17 cellular contexts compared by ENCODE assay signal in genomic region chr22:31103111-31103510, GRCh38. TPM values are rescaled to one million over a fixed set of nuclear protein-coding genes. Genes with fewer than 3 reads are reported as not detected.
A peak's percentile ranks its signal among the peaks of the same experiment; 100 is the strongest.
DNase-seq lines count a peak whose midpoint lies in the region; ATAC-seq and TF ChIP-seq lines count a peak whose summit lies in the region.
"Had no signal": no experiment of that assay in that cellular context is flagged by ENCODE, and none has a peak within 500 bp of the region (broad histone marks: within the 10 kb centered on the region; RNA-seq: fewer than 3 reads in every experiment).

No MANE protein-coding gene starts in this region.

- H3K27ac ChIP-seq in heart right ventricle (peak overlapping the region in 9 of 10 donors; percentile 26 to 73 (median 43)), fibroblast of lung (ENCODE audit: insufficient read depth, low read length) (peak overlapping the region; percentile 83), psoas muscle (peak overlapping the region; percentile 86), urinary bladder (ENCODE audit: low read depth) (peak overlapping the region; percentile 51)
- H3K27ac ChIP-seq: SK-N-MC had no signal

- no peak overlapping the region for H2AFZ ChIP-seq in fibroblast of lung (ENCODE audit: low read length)

- no peaks in the 10 kb centered on the region for H3K27me3 ChIP-seq in heart right ventricle
- H3K27me3 ChIP-seq in fibroblast of lung (ENCODE audit: control insufficient read depth, insufficient read depth, low read length) = no peaks in the 10 kb centered on the region
- no peaks in the 10 kb centered on the region for H3K27me3 ChIP-seq in psoas muscle (ENCODE audit: insufficient read depth in 3 of 3, low read length in 2 of 3)
- H3K27me3 ChIP-seq: testis had no signal

- H3K4me1 ChIP-seq in heart right ventricle = peaks cover 7 to 66% (median 38%) of the 10 kb centered on the region in 9 donors
- peaks cover 30% of the 10 kb centered on the region for H3K4me1 ChIP-seq in fibroblast of lung (ENCODE audit: control insufficient read depth, extremely low read depth, insufficient read depth, low read length)
- peaks cover 43% of the 10 kb centered on the region for H3K4me1 ChIP-seq in psoas muscle
- H3K4me1 ChIP-seq in urinary bladder (ENCODE audit: insufficient read depth) = no peaks in the 10 kb centered on the region
- H3K4me1 ChIP-seq: testis had no signal

- WGBS in heart right ventricle, 2 donors = 79 to 87% methylated on average over 2 of the region's 2 CpGs
- 70 to 93% (median 91%) methylated on average over 2 of the region's 2 CpGs for WGBS in psoas muscle, 3 donors
- WGBS in urinary bladder = 58% methylated on average over 2 of the region's 2 CpGs

- DNase-seq in heart right ventricle (no peak), Right ventricle myocardium inferior (ENCODE audit: missing footprints) (no peak), fibroblast of lung (ENCODE audit: low read depth in 2 of 2) (no peak), psoas muscle (no peak), SHP77 (lab: John Stamatoyannopoulos, UW) (no peak), NCI-H748 treated with DMSO at 0.1 percent for 48 hours (lab: John Stamatoyannopoulos, UW) (no peak), HK-2 (ENCODE audit: unreplicated experiment) (no peak)
- DNase-seq: activated T-cell treated with anti-CD3 and anti-CD28 coated beads, Interleukin-2, amount 50 U/mL, for 4 hours; CD4-positive, alpha-beta memory T cell; glutamatergic neuron; NCI-H187 treated with DMSO at 0.1 percent for 48 hours; NCI-H446 treated with DMSO at 0.1 percent for 48 hours; testis had no signal

- H3K9me3 ChIP-seq in heart right ventricle (no peaks in the 10 kb centered on the region), fibroblast of lung (ENCODE audit: control insufficient read depth, insufficient read depth, low read depth, low read length) (no peaks in the 10 kb centered on the region), psoas muscle (no peaks in the 10 kb centered on the region)
- H3K9me3 ChIP-seq: A549, testis had no signal

- no peaks in the 10 kb centered on the region for H4K20me1 ChIP-seq in fibroblast of lung (ENCODE audit: control insufficient read depth, extremely low read depth, insufficient read depth, low read length)

- H3K79me2 ChIP-seq in fibroblast of lung (ENCODE audit: control insufficient read depth, insufficient read depth, low read length) = peaks cover 22% of the 10 kb centered on the region

- intact Hi-C loops in heart right ventricle (cut with DNase I) = loop anchor here in 2 of 10 donors (10.0 kb wide), 2 partner anchors 112 to 132 kb away; partner anchors contain the start of gene LIMK2 (in 1 of the 2)
- intact Hi-C loops in Right ventricle myocardium inferior (cut with DNase I) = no loop called here
- intact Hi-C loops in psoas muscle (cut with DNase I) = loop anchor here in 1 of 2 donors (10.0 kb wide), 1 partner anchor 172 kb away; no protein-coding TSS in a partner anchor

- H3K9ac ChIP-seq in fibroblast of lung (ENCODE audit: insufficient read depth, low read length) = no peak overlapping the region

- ATAC-seq in heart right ventricle = no peak
- no peak for ATAC-seq in Right ventricle myocardium inferior
- no peak for ATAC-seq in psoas muscle
- ATAC-seq: activated naive CD4-positive, alpha-beta T cell treated with anti-CD3 and anti-CD28 coated beads, Interleukin-2, amount 50 U/mL, for 72 hours; activated T-cell treated with anti-CD3 and anti-CD28 coated beads, Interleukin-2, amount 50 U/mL, for 4 hours had no signal

- no peak overlapping the region for H3K4me2 ChIP-seq in fibroblast of lung (ENCODE audit: extremely low read depth, insufficient read depth, low read length)

- TF ChIP-seq CTCF in heart right ventricle (IDR thresholded peaks at IDR 0.05) = no peak
- TF ChIP-seq CTCF in fibroblast of lung (conservative IDR thresholded peaks at IDR 0.05 in 1 of 2, IDR thresholded peaks at IDR 0.05 in 1 of 2; ENCODE audit: low read depth in 1 of 2, low read length in 2 of 2) = no peak
- no peak for TF ChIP-seq CTCF in psoas muscle (IDR thresholded peaks at IDR 0.05)

- H3K36me3 ChIP-seq in heart right ventricle (peaks cover 0 to 78% (median 63%) of the 10 kb centered on the region in 9 donors), fibroblast of lung (ENCODE audit: control insufficient read depth, insufficient read depth, low read length) (peaks cover 46% of the 10 kb centered on the region), psoas muscle (ENCODE audit: insufficient read depth in 1 of 2, low read depth in 1 of 2) (peaks cover 0 to 57% of the 10 kb centered on the region in 2 donors), urinary bladder (ENCODE audit: insufficient read depth) (no peaks in the 10 kb centered on the region)

- no peak overlapping the region for H3K4me3 ChIP-seq in heart right ventricle
- no peak overlapping the region for H3K4me3 ChIP-seq in fibroblast of lung (replicated peaks in 1 of 4; ENCODE audit: control extremely low read depth in 1 of 4, insufficient read depth in 1 of 4, low read depth in 3 of 4, low read length in 4 of 4)
- H3K4me3 ChIP-seq in psoas muscle = no peak overlapping the region
- no peak overlapping the region for H3K4me3 ChIP-seq in urinary bladder (ENCODE audit: low read depth, low read length)
- H3K4me3 ChIP-seq: A549, SK-N-MC, testis had no signal

RNA-seq across cellular contexts. Expression of gene SELENOM, which starts 4.3 kb away (rescaled TPM):
- total RNA-seq in heart right ventricle (10 to 100 TPM; 21.5 to 73.9 (median 45.3) TPM), Right ventricle myocardium inferior (48.2 TPM), fibroblast of lung (127 and 132 TPM in 2 replicates), psoas muscle (10 to 100 TPM; 45.4 to 68.2 (median 52.3) TPM), urinary bladder (113 TPM)
- polyA plus RNA-seq in heart right ventricle (100 to 1,000 TPM; 122 to 134 TPM), fibroblast of lung (93.5 and 130 TPM in 2 replicates), psoas muscle (10 to 100 TPM; 23.6 to 64.3 (median 44.0) TPM), urinary bladder (1,134 TPM)
- 194 and 266 TPM in 2 replicates for polyA plus RNA-seq in fibroblast of lung (2012)
- polyA minus RNA-seq in fibroblast of lung (ENCODE audit: low replicate concordance) = 41.9 and 111 TPM in 2 replicates

RNA-seq across cellular contexts. Expression of gene INPP5J, which starts 19.7 kb away (rescaled TPM):
- 10 to 100 TPM; 15.2 to 31.7 (median 19.3) TPM for total RNA-seq in heart right ventricle
- 10 to 100 TPM in 1 of 2 donors, 1 to 10 TPM in 1; 7.9 to 14.0 TPM for polyA plus RNA-seq in heart right ventricle
- 16.6 TPM for total RNA-seq in Right ventricle myocardium inferior
- 0.26 and 0.33 TPM in 2 replicates for total RNA-seq in fibroblast of lung
- polyA plus RNA-seq in fibroblast of lung = 0.17 and 0.23 TPM in 2 replicates
- polyA plus RNA-seq in fibroblast of lung (2012) = 0.44 and 0.45 TPM in 2 replicates
- 0.27 TPM in 1 of 2 replicates, not detected in the other for polyA minus RNA-seq in fibroblast of lung (ENCODE audit: low replicate concordance)
- total RNA-seq in psoas muscle = 1 to 10 TPM; 1.3 to 4.4 (median 2.5) TPM
- under 1 TPM; 0.14 to 0.65 (median 0.36) TPM for polyA plus RNA-seq in psoas muscle
- total RNA-seq in urinary bladder = 0.32 TPM
- polyA plus RNA-seq in urinary bladder = 1.5 TPM
- polyA plus RNA-seq: CD4-positive, alpha-beta memory T cell had no signal

RNA-seq across cellular contexts. Expression of gene SMTN, which starts 22.0 kb away (rescaled TPM):
- total RNA-seq in heart right ventricle = 100 to 1,000 TPM; 146 to 290 (median 204) TPM
- polyA plus RNA-seq in heart right ventricle = 100 to 1,000 TPM in 1 of 2 donors, 10 to 100 TPM in 1; 64.2 to 398 TPM
- 250 TPM for total RNA-seq in Right ventricle myocardium inferior
- 79.4 and 95.1 TPM in 2 replicates for total RNA-seq in fibroblast of lung
- polyA plus RNA-seq in fibroblast of lung = 43.7 and 61.5 TPM in 2 replicates
- 79.5 and 122 TPM in 2 replicates for polyA plus RNA-seq in fibroblast of lung (2012)
- polyA minus RNA-seq in fibroblast of lung (ENCODE audit: low replicate concordance) = 126 and 165 TPM in 2 replicates
- total RNA-seq in psoas muscle = 10 to 100 TPM; 33.6 to 79.3 (median 66.5) TPM
- 10 to 100 TPM; 23.0 to 43.4 (median 36.5) TPM for polyA plus RNA-seq in psoas muscle
- 149 TPM for total RNA-seq in urinary bladder
- 1,750 TPM for polyA plus RNA-seq in urinary bladder

RNA-seq across cellular contexts. Expression of gene PLA2G3, which starts 37.2 kb away (rescaled TPM):
- total RNA-seq in heart right ventricle (not detected), Right ventricle myocardium inferior (not detected), fibroblast of lung (0.33 TPM in 1 of 2 replicates, not detected in the other), psoas muscle (not detected), urinary bladder (not detected)
- polyA plus RNA-seq in heart right ventricle (under 1 TPM in 1 of 2 donors, not detected in 1; 0.01 TPM), fibroblast of lung (0.18 and 0.61 TPM in 2 replicates), psoas muscle (not detected), urinary bladder (not detected)
- 0.16 and 0.92 TPM in 2 replicates for polyA plus RNA-seq in fibroblast of lung (2012)
- 0.43 TPM in 1 of 2 replicates, not detected in the other for polyA minus RNA-seq in fibroblast of lung (ENCODE audit: low replicate concordance)
- total RNA-seq: activated naive CD4-positive, alpha-beta T cell treated with anti-CD3 and anti-CD28 coated beads, Interleukin-2, amount 50 U/mL, for 72 hours; activated T-cell treated with anti-CD3 and anti-CD28 coated beads, Interleukin-2, amount 50 U/mL, for 4 hours; CD4-positive, alpha-beta memory T cell had no signal
- polyA plus RNA-seq: A549; CD4-positive, alpha-beta memory T cell had no signal

RNA-seq across cellular contexts. Expression of gene RNF185, which starts 56.9 kb away (rescaled TPM):
- 10 to 100 TPM; 20.4 to 24.9 (median 22.0) TPM for total RNA-seq in heart right ventricle
- polyA plus RNA-seq in heart right ventricle = 10 to 100 TPM; 12.2 to 18.7 TPM
- total RNA-seq in Right ventricle myocardium inferior = 20.1 TPM
- 25.7 and 31.2 TPM in 2 replicates for total RNA-seq in fibroblast of lung
- 55.8 and 56.1 TPM in 2 replicates for polyA plus RNA-seq in fibroblast of lung
- polyA plus RNA-seq in fibroblast of lung (2012) = 33.1 and 36.3 TPM in 2 replicates
- 41.9 and 43.5 TPM in 2 replicates for polyA minus RNA-seq in fibroblast of lung (ENCODE audit: low replicate concordance)
- total RNA-seq in psoas muscle = 10 to 100 TPM; 18.7 to 38.7 (median 25.8) TPM
- polyA plus RNA-seq in psoas muscle = 10 to 100 TPM; 16.9 to 26.7 (median 19.4) TPM
- total RNA-seq in urinary bladder = 23.3 TPM
- polyA plus RNA-seq in urinary bladder = 31.1 TPM
